1 cellular context compared by ENCODE assay signal in the genomic region with DNA sequence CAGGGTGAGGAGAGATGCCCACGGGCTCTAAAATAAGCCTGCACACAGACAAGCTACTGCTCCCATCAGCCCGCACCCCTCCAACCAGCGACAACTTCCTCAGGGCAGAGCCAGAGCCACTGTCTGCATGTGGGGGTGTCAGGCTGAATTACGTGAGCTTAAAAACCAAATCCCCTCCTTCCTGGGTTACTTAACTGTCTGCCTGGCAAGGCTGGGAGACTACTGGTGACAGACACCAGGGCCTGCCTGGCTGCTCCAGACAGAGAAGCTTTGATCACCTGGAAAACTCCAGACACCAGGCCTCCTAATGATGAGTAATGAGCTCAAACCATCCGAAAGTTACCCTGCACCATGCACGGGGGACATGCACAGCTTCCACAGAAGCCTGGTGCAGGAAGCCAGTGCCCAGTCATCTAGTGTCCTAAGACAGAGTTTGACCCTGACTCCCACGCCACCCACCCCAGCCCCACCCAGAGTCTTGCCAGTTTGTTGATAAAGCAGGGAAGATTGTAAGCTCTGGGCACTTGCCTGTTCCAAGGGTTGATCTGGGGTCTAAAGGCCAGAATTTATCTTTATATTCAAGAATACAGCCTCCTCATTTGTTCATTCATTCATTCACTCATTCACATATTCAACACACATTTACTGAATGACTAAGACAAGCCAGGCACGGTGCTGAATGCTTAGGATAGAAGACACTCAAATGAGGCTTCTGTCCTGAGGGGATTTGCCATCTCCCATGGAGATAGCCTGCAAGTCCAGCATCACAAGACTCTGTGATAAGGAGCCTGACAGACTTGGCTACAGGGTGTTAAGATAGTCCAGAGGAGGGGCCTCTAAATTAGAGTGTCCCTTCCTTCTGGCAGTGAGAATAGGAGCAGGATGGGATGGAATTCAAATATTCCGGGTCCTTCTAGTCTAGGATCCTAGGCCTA.
TF ChIP-seq lines count a peak whose summit lies in the region.

No MANE protein-coding gene starts in this region.

TF ChIP-seq in WTC11, 78 proteins besides CTCF, POLR2A, EP300 and RAD21 (continued from another document):
- TF ChIP-seq STAT6 (CRISPR knock-in tag; conservative IDR thresholded peaks at IDR 0.05; ENCODE audit: low read depth), result no peak
- TF ChIP-seq NFYB (CRISPR knock-in tag; conservative IDR thresholded peaks at IDR 0.05; ENCODE audit: low read depth), result no peak
- no peak for TF ChIP-seq FOXJ3 (CRISPR knock-in tag; IDR thresholded peaks at IDR 0.05; ENCODE audit: borderline replicate concordance)
- no peak for TF ChIP-seq ZNF121 (CRISPR knock-in tag; IDR thresholded peaks at IDR 0.05)
- TF ChIP-seq E2F4 (CRISPR knock-in tag; IDR thresholded peaks at IDR 0.05; ENCODE audit: borderline replicate concordance, low read depth), result no peak
- TF ChIP-seq FOXP4 (CRISPR knock-in tag; IDR thresholded peaks at IDR 0.05), result no peak
- TF ChIP-seq ZNF219 (CRISPR knock-in tag; IDR thresholded peaks at IDR 0.05; ENCODE audit: borderline replicate concordance), result no peak
- no peak for TF ChIP-seq GRHL2 (CRISPR knock-in tag; IDR thresholded peaks at IDR 0.05; ENCODE audit: insufficient replicate concordance, severe bottlenecking)
- TF ChIP-seq SMAD4 (CRISPR knock-in tag; IDR thresholded peaks at IDR 0.05), result no peak
- TF ChIP-seq ZSCAN18 (CRISPR knock-in tag; IDR thresholded peaks at IDR 0.05), result no peak
- TF ChIP-seq, protein P1, sequence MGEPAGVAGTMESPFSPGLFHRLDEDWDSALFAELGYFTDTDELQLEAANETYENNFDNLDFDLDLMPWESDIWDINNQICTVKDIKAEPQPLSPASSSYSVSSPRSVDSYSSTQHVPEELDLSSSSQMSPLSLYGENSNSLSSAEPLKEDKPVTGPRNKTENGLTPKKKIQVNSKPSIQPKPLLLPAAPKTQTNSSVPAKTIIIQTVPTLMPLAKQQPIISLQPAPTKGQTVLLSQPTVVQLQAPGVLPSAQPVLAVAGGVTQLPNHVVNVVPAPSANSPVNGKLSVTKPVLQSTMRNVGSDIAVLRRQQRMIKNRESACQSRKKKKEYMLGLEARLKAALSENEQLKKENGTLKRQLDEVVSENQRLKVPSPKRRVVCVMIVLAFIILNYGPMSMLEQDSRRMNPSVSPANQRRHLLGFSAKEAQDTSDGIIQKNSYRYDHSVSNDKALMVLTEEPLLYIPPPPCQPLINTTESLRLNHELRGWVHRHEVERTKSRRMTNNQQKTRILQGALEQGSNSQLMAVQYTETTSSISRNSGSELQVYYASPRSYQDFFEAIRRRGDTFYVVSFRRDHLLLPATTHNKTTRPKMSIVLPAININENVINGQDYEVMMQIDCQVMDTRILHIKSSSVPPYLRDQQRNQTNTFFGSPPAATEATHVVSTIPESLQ (CRISPR knock-in tag; IDR thresholded peaks at IDR 0.05), result no peak
- no peak for TF ChIP-seq MXD4 (CRISPR knock-in tag; IDR thresholded peaks at IDR 0.05; ENCODE audit: borderline replicate concordance)
- no peak for TF ChIP-seq JUN (CRISPR knock-in tag; IDR thresholded peaks at IDR 0.05)
